Comparison of ENCODE assay signal across 2 cellular contexts in the genomic region with DNA sequence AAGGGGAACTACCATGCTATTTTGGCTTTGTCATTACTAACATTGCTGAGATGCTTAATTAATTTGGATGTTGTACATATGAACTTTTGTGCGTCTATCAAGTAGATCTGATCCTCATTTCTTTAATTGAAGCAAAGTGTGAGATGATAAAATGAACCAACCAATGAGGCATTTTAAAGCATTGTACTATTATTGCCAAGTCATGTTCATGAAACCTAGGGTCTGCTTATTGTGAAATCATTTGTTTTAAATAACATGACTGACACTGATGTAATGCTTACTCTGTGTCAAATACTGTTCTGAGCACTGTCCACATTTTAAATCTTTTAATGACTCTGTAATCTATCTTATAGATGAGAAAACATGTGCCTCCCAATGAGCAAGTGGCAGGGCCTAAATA.
TF ChIP-seq lines count a peak whose summit lies in the region.

No MANE protein-coding gene starts in this region.

TF ChIP-seq in A549, 52 proteins besides CTCF, POLR2A, EP300 and RAD21 (continued from another document):
- TF ChIP-seq HOXB13 (CRISPR knock-in tag; IDR thresholded peaks at IDR 0.05; ENCODE audit: low read depth): no peak
- TF ChIP-seq, protein P1, sequence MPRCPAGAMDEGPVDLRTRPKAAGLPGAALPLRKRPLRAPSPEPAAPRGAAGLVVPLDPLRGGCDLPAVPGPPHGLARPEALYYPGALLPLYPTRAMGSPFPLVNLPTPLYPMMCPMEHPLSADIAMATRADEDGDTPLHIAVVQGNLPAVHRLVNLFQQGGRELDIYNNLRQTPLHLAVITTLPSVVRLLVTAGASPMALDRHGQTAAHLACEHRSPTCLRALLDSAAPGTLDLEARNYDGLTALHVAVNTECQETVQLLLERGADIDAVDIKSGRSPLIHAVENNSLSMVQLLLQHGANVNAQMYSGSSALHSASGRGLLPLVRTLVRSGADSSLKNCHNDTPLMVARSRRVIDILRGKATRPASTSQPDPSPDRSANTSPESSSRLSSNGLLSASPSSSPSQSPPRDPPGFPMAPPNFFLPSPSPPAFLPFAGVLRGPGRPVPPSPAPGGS (IDR thresholded peaks at IDR 0.05): no peak
- no peak for TF ChIP-seq RARB (CRISPR knock-in tag; IDR thresholded peaks at IDR 0.05)
- TF ChIP-seq FOSL2 (IDR thresholded peaks at IDR 0.05): no peak
- no peak for TF ChIP-seq FOSL2 (CRISPR knock-in tag; IDR thresholded peaks at IDR 0.05)
- TF ChIP-seq, protein P2, sequence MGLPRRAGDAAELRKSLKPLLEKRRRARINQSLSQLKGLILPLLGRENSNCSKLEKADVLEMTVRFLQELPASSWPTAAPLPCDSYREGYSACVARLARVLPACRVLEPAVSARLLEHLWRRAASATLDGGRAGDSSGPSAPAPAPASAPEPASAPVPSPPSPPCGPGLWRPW (IDR thresholded peaks at IDR 0.05): no peak
- no peak for TF ChIP-seq MYC (IDR thresholded peaks at IDR 0.05; ENCODE audit: borderline replicate concordance, low read length)
- no peak for TF ChIP-seq FOXS1 (CRISPR knock-in tag; IDR thresholded peaks at IDR 0.05)
TF ChIP-seq in A549: peak in this region for 2.

TF ChIP-seq in GM23338, 12 proteins besides CTCF, POLR2A, EP300 and RAD21 (continued from another document):
- TF ChIP-seq, protein P3, sequence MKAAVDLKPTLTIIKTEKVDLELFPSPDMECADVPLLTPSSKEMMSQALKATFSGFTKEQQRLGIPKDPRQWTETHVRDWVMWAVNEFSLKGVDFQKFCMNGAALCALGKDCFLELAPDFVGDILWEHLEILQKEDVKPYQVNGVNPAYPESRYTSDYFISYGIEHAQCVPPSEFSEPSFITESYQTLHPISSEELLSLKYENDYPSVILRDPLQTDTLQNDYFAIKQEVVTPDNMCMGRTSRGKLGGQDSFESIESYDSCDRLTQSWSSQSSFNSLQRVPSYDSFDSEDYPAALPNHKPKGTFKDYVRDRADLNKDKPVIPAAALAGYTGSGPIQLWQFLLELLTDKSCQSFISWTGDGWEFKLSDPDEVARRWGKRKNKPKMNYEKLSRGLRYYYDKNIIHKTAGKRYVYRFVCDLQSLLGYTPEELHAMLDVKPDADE (IDR thresholded peaks at IDR 0.05): no peak
- no peak for TF ChIP-seq ZNF114 (CRISPR knock-in tag; IDR thresholded peaks at IDR 0.05)
